In genomic region chr18:57441395-57441794, GRCh38 we compare ENCODE assay signal across 8 cellular contexts. TPM values are rescaled to one million over a fixed set of nuclear protein-coding genes. Genes with fewer than 3 reads are reported as not detected.
DNase-seq lines count a peak whose midpoint lies in the region; ATAC-seq and TF ChIP-seq lines count a peak whose summit lies in the region.
"Had no signal": no experiment of that assay in that cellular context is flagged by ENCODE, and none has a peak within 500 bp of the region (broad histone marks: within the 10 kb centered on the region; RNA-seq: fewer than 3 reads in every experiment).

No MANE protein-coding gene starts in this region.

- peaks cover 48% of the 10 kb centered on the region for H3K4me1 Mint-ChIP-seq in neural crest cell

- peak; percentile 67 for DNase-seq in GM06990 (ENCODE audit: extremely low read depth, insufficient read length)
- no peak for DNase-seq in coronary artery (ENCODE audit: low spot score)
- no peak for DNase-seq in neural crest cell (ENCODE audit: low read depth, low spot score)
- no peak for DNase-seq in DMS79 treated with DMSO at 0.1 percent for 48 hours (lab: John Stamatoyannopoulos, UW)
- DNase-seq: foreskin melanocyte had no signal

- peak overlapping the region; percentile 43 for H3K4me3 ChIP-seq in GM06990 (replicated peaks; ENCODE audit: low read depth, low read length)
- H3K4me3 ChIP-seq in coronary artery = peak overlapping the region; percentile 42

- ATAC-seq in HG03565 (IDR thresholded peaks at IDR 0.05; ENCODE audit: unreplicated experiment) (peak; percentile 40), GM21528 (IDR thresholded peaks at IDR 0.05; ENCODE audit: low FRiP score, unreplicated experiment) (no peak), GM21737 (IDR thresholded peaks at IDR 0.05; ENCODE audit: unreplicated experiment) (no peak)

- H3K27me3 ChIP-seq in GM06990 (replicated peaks; ENCODE audit: control insufficient read depth, insufficient read depth, low read length) = peaks cover 3% of the 10 kb centered on the region

- peaks cover 99% of the 10 kb centered on the region for H3K27me3 Mint-ChIP-seq in neural crest cell (ENCODE audit: low read depth)

- no peaks in the 10 kb centered on the region for H3K36me3 Mint-ChIP-seq in neural crest cell (ENCODE audit: low read depth)

- H3K27ac ChIP-seq in coronary artery = no peak overlapping the region

- no peaks in the 10 kb centered on the region for H3K36me3 ChIP-seq in GM06990 (ENCODE audit: control insufficient read depth, insufficient read depth, low read length)

- peak overlapping the region; percentile 62 for H3K4me3 Mint-ChIP-seq in neural crest cell

- H3K27ac Mint-ChIP-seq in neural crest cell (ENCODE audit: unreplicated experiment) = no peak overlapping the region

- TF ChIP-seq CTCF in GM06990 (IDR thresholded peaks at IDR 0.05; ENCODE audit: insufficient read depth, low read length, poor library complexity, severe bottlenecking) (no peak), coronary artery (IDR thresholded peaks at IDR 0.05) (no peak), neural crest cell (conservative IDR thresholded peaks at IDR 0.05) (no peak)

- H3K9me3 Mint-ChIP-seq in neural crest cell = no peaks in the 10 kb centered on the region

RNA-seq across cellular contexts. Expression of gene ONECUT2, which starts 6.2 kb away (rescaled TPM):
- 8.2 and 10.8 TPM in 2 replicates for total RNA-seq in neural crest cell
